In the genomic region with DNA sequence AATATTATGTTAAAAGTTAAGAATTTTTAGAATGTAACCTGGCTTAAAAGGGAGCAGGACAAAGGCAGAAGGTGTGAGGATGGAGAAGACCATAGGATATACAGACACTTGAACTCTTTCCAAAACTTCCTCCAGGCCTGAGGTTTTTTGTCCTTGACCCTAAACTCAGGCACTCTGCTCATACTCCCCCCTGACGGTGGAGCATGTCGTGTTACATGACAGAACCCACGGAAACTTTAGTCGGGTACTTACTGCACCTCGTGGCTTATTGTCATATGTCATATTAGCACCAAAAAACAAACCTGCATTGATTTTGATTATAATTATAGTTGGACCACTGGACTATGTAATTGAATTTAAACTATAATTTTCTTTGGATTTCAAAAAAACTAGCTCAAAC, we compare ENCODE assay signal across 1 cellular context.
TF ChIP-seq lines count a peak whose summit lies in the region.

No MANE protein-coding gene starts in this region.

TF ChIP-seq in K562, 482 proteins besides CTCF, POLR2A, EP300 and RAD21:
- TF ChIP-seq PTTG1 (tag; IDR thresholded peaks at IDR 0.05; ENCODE audit: low read depth) (no peak), ZNF408 (CRISPR knock-in tag; IDR thresholded peaks at IDR 0.05; ENCODE audit: low read depth) (no peak), ZNF316 (IDR thresholded peaks at IDR 0.05) (no peak), RBBP5 (IDR thresholded peaks at IDR 0.05; ENCODE audit: borderline replicate concordance, insufficient read depth, low read length, poor library complexity, severe bottlenecking) (no peak), FOXM1 (IDR thresholded peaks at IDR 0.05; ENCODE audit: low read depth) (no peak), FOXM1 (CRISPR knock-in tag; IDR thresholded peaks at IDR 0.05; ENCODE audit: low read depth) (no peak), E2F6 (IDR thresholded peaks at IDR 0.05; ENCODE audit: borderline replicate concordance in 1 of 2, extremely low read depth in 1 of 2, insufficient read depth in 1 of 2, insufficient read length in 1 of 2, low read depth in 1 of 2, low read length in 1 of 2, poor library complexity in 1 of 2, severe bottlenecking in 1 of 2) (no peak), HSF4 (CRISPR knock-in tag; IDR thresholded peaks at IDR 0.05; ENCODE audit: borderline replicate concordance) (no peak)
- TF ChIP-seq, protein P1, sequence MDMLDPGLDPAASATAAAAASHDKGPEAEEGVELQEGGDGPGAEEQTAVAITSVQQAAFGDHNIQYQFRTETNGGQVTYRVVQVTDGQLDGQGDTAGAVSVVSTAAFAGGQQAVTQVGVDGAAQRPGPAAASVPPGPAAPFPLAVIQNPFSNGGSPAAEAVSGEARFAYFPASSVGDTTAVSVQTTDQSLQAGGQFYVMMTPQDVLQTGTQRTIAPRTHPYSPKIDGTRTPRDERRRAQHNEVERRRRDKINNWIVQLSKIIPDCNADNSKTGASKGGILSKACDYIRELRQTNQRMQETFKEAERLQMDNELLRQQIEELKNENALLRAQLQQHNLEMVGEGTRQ (CRISPR knock-in tag; IDR thresholded peaks at IDR 0.05): no peak
- TF ChIP-seq, protein P2, sequence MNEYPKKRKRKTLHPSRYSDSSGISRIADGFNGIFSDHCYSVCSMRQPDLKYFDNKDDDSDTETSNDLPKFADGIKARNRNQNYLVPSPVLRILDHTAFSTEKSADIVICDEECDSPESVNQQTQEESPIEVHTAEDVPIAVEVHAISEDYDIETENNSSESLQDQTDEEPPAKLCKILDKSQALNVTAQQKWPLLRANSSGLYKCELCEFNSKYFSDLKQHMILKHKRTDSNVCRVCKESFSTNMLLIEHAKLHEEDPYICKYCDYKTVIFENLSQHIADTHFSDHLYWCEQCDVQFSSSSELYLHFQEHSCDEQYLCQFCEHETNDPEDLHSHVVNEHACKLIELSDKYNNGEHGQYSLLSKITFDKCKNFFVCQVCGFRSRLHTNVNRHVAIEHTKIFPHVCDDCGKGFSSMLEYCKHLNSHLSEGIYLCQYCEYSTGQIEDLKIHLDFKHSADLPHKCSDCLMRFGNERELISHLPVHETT (CRISPR knock-in tag; conservative IDR thresholded peaks at IDR 0.05 in 1 of 2, IDR thresholded peaks at IDR 0.05 in 1 of 2): no peak
TF ChIP-seq in K562: peak in this region for 0.
